Comparison of ENCODE assay signal across 14 cellular contexts in genomic region chr5:126837242-126837641, GRCh38.
A peak's percentile ranks its signal among the peaks of the same experiment; 100 is the strongest.
DNase-seq lines count a peak whose midpoint lies in the region; ATAC-seq, FAIRE-seq and TF ChIP-seq lines count a peak whose summit lies in the region.
"Had no signal": no experiment of that assay in that cellular context is flagged by ENCODE, and none has a peak within 500 bp of the region (broad histone marks: within the 10 kb centered on the region; RNA-seq: fewer than 3 reads in every experiment).

No MANE protein-coding gene starts in this region.

- H3K36me3 ChIP-seq in K562 (ENCODE audit: control insufficient read depth, insufficient read depth, low read length), result peaks cover 61% of the 10 kb centered on the region
- H3K36me3 ChIP-seq in neural progenitor cell, result peaks cover 29% of the 10 kb centered on the region

- H3K4me2 ChIP-seq in H9 (ENCODE audit: insufficient read depth, insufficient read length, low read length), result no peak overlapping the region
- H3K4me2 ChIP-seq in K562 (ENCODE audit: insufficient read depth, low read length), result no peak overlapping the region
- H3K4me2 ChIP-seq in neural progenitor cell, result no peak overlapping the region
- H3K4me2 ChIP-seq: BLaER1 treated with 17β-estradiol and CSF1 and Interleukin-3, amounts not matched to agents 10 nM and 100 nM had no signal

- no peak overlapping the region for H2BK12ac ChIP-seq in H9 (ENCODE audit: insufficient read length, low read depth, low read length)

- no peak overlapping the region for H3K14ac ChIP-seq in H9 (ENCODE audit: insufficient read depth, low read length)

- H2BK120ac ChIP-seq in H9 (ENCODE audit: low read depth, low read length, poor library complexity, severe bottlenecking), result no peak overlapping the region

- DNase-seq in H9, result no peak
- no peak for DNase-seq in K562 (ENCODE audit: extremely low read depth in 1 of 4, low spot score in 3 of 4)
- no peak for DNase-seq in mesothelial cell of epicardium (ENCODE audit: low spot score in 2 of 2, unreplicated experiment in 2 of 2)
- DNase-seq in neural progenitor cell (ENCODE audit: low spot score), result no peak
- DNase-seq in activated naive CD4-positive, alpha-beta T cell treated with anti-CD3 and anti-CD28 coated beads for 36 hours, result no peak
- DNase-seq: Calu3; CD8-positive, alpha-beta T cell; DMS79 treated with DMSO at 0.1 percent for 48 hours; GF-D8; GOT3 had no signal

- no peaks in the 10 kb centered on the region for H3K9me1 ChIP-seq in K562 (ENCODE audit: control insufficient read depth, insufficient read depth, low read length)

- peaks cover 16% of the 10 kb centered on the region for H3F3A ChIP-seq in neural progenitor cell (ENCODE audit: low read depth)

- intact Hi-C loops in K562 (cut with micrococcal nuclease), result no loop called here
- intact Hi-C loops in activated naive CD4-positive, alpha-beta T cell treated with anti-CD3 and anti-CD28 coated beads for 36 hours (cut with micrococcal nuclease), result no loop called here

- no CpG with 5 or more reads among the region's 4 CpGs for WGBS in H9 (ENCODE audit: extremely low coverage, insufficient read length, low lambda C conversion rate)
- 100% methylated on average over 4 of the region's 4 CpGs for WGBS in K562 (ENCODE audit: insufficient coverage, low coverage, missing lambda C conversion rate)

- no peak overlapping the region for H3K56ac ChIP-seq in H9 (ENCODE audit: insufficient read length, low read depth, low read length)

- CTCF ChIA-PET in K562 (lab: Yijun Ruan, JAX; ENCODE audit: low intra/inter-chr PET ratio), result interaction anchor here (2.0 to 2.7 kb wide), 2 partner anchors 476 to 656 kb away, joined by 14 to 16 read pairs; no protein-coding TSS in a partner anchor
- CTCF ChIA-PET in activated naive CD4-positive, alpha-beta T cell treated with anti-CD3 and anti-CD28 coated beads for 36 hours (lab: Charles Lee), result no interaction called here

- no peak for TF ChIP-seq EP300 in K562 (IDR thresholded peaks at IDR 0.05; ENCODE audit: low read length)

- TF ChIP-seq CTCF in H9 (conservative IDR thresholded peaks at IDR 0.05) (no peak), K562 (IDR thresholded peaks at IDR 0.05 in 2 of 3, conservative IDR thresholded peaks at IDR 0.05 in 1 of 3; ENCODE audit: insufficient read depth in 2 of 3, low read depth in 1 of 3, low read length in 3 of 3) (no peak), mesothelial cell of epicardium (IDR thresholded peaks at IDR 0.05; ENCODE audit: unreplicated experiment) (no peak), neural progenitor cell (IDR thresholded peaks at IDR 0.05) (no peak)

- TF ChIP-seq POLR2A in K562 (conservative IDR thresholded peaks at IDR 0.05), result no peak

- H3K27me3 Mint-ChIP-seq in H9 (ENCODE audit: low read depth), result no peaks in the 10 kb centered on the region
- H3K27me3 Mint-ChIP-seq in mesothelial cell of epicardium (ENCODE audit: low read depth), result peaks cover 13% of the 10 kb centered on the region
- peaks cover 5% of the 10 kb centered on the region for H3K27me3 Mint-ChIP-seq in neural progenitor cell (ENCODE audit: insufficient read depth, low read depth)
- H3K27me3 Mint-ChIP-seq in activated naive CD4-positive, alpha-beta T cell treated with anti-CD3 and anti-CD28 coated beads for 36 hours (ENCODE audit: low read depth), result no peaks in the 10 kb centered on the region
- H3K27me3 Mint-ChIP-seq: B cell had no signal

- H3K9ac ChIP-seq in H9 (ENCODE audit: extremely low read depth, insufficient read length, low read length) (no peak overlapping the region), K562 (ENCODE audit: insufficient read depth in 1 of 2, low read depth in 2 of 2, low read length in 2 of 2) (no peak overlapping the region), neural progenitor cell (no peak overlapping the region)
- H3K9ac ChIP-seq: BLaER1 treated with 17β-estradiol and CSF1 and Interleukin-3, amounts not matched to agents 10 nM and 100 nM had no signal

- H3T11ph ChIP-seq in H9 (ENCODE audit: low read length), result no peak overlapping the region

- in situ Hi-C loops in K562 (cut with MboI), result no loop called here

- TF ChIP-seq RAD21 in K562 (CRISPR knock-in tag; conservative IDR thresholded peaks at IDR 0.05 in 1 of 2, IDR thresholded peaks at IDR 0.05 in 1 of 2), result no peak

- H3K79me2 ChIP-seq in H9 (ENCODE audit: insufficient read depth, low read length) (no peaks in the 10 kb centered on the region), K562 (ENCODE audit: control insufficient read depth, insufficient read depth, low read length) (no peaks in the 10 kb centered on the region), neural progenitor cell (ENCODE audit: low read depth) (peaks cover 9% of the 10 kb centered on the region)

- H3K27me3 ChIP-seq in H9 (ENCODE audit: insufficient read depth, low read length) (no peaks in the 10 kb centered on the region), K562 (ENCODE audit: control insufficient read depth in 2 of 2, insufficient read depth in 2 of 2, low read length in 2 of 2) (no peaks in the 10 kb centered on the region), neural progenitor cell (peaks cover 3% of the 10 kb centered on the region)
- H3K27me3 ChIP-seq: BLaER1 treated with 17β-estradiol and CSF1 and Interleukin-3, amounts not matched to agents 10 nM and 100 nM had no signal

- no peak overlapping the region for H3K18ac ChIP-seq in H9 (ENCODE audit: insufficient read length, low read depth, low read length)

- no peak overlapping the region for H2BK20ac ChIP-seq in H9 (ENCODE audit: low read depth, low read length, poor library complexity, severe bottlenecking)

- H3K4me3 Mint-ChIP-seq in H9, result no peak overlapping the region
- no peak overlapping the region for H3K4me3 Mint-ChIP-seq in mesothelial cell of epicardium
- no peak overlapping the region for H3K4me3 Mint-ChIP-seq in neural progenitor cell
- H3K4me3 Mint-ChIP-seq in activated naive CD4-positive, alpha-beta T cell treated with anti-CD3 and anti-CD28 coated beads for 36 hours, result no peak overlapping the region
- H3K4me3 Mint-ChIP-seq: B cell; CD8-positive, alpha-beta T cell had no signal

- H2AFZ ChIP-seq in H9 (ENCODE audit: low read length) (no peak overlapping the region), K562 (ENCODE audit: low read depth, low read length) (no peak overlapping the region), neural progenitor cell (replicated peaks) (no peak overlapping the region)

- peaks cover 0 to 2% of the 10 kb centered on the region in 2 experiments; a peak in 1 of 5 replicates for H3K9me3 Mint-ChIP-seq in H9
- no peaks in the 10 kb centered on the region for H3K9me3 Mint-ChIP-seq in mesothelial cell of epicardium
- H3K9me3 Mint-ChIP-seq in neural progenitor cell, result no peaks in the 10 kb centered on the region
- H3K9me3 Mint-ChIP-seq in activated naive CD4-positive, alpha-beta T cell treated with anti-CD3 and anti-CD28 coated beads for 36 hours, result no peaks in the 10 kb centered on the region
- H3K9me3 Mint-ChIP-seq: CD8-positive, alpha-beta T cell had no signal

- no peak overlapping the region for H2BK15ac ChIP-seq in H9 (ENCODE audit: low read depth, low read length)

- ATAC-seq in K562 (0 out of 3 replicates have a peak, but pooled peaks have one; percentile 29), HG02610 (IDR thresholded peaks at IDR 0.05; ENCODE audit: unreplicated experiment) (no peak)
- ATAC-seq: CD8-positive, alpha-beta T cell had no signal

- no peaks in the 10 kb centered on the region for H3K4me1 ChIP-seq in H9 (ENCODE audit: insufficient read depth, low read length)
- no peaks in the 10 kb centered on the region; a peak in 1 of 5 replicates for H3K4me1 ChIP-seq in K562 (replicated peaks in 1 of 2; ENCODE audit: control insufficient read depth in 2 of 2, insufficient read depth in 2 of 2, low read length in 2 of 2)
- H3K4me1 ChIP-seq in neural progenitor cell, result peaks cover 14% of the 10 kb centered on the region
- H3K4me1 ChIP-seq: BLaER1 treated with 17β-estradiol and CSF1 and Interleukin-3, amounts not matched to agents 10 nM and 100 nM; HAP-1 had no signal

- H4K20me1 ChIP-seq in H9 (ENCODE audit: control insufficient read depth, insufficient read depth, insufficient read length), result no peaks in the 10 kb centered on the region
- no peaks in the 10 kb centered on the region for H4K20me1 ChIP-seq in K562 (replicated peaks; ENCODE audit: control insufficient read depth, insufficient read depth, low read length)
- peaks cover 32% of the 10 kb centered on the region for H4K20me1 ChIP-seq in neural progenitor cell (ENCODE audit: low read depth)

- no peak overlapping the region for H4K5ac ChIP-seq in H9 (ENCODE audit: insufficient read length, low read depth, low read length)

- H3K4me3 ChIP-seq in K562, result no peak overlapping the region
- H3K4me3 ChIP-seq in neural progenitor cell, result no peak overlapping the region
- H3K4me3 ChIP-seq: BLaER1 treated with 17β-estradiol and CSF1 and Interleukin-3, amounts not matched to agents 10 nM and 100 nM; HAP-1 had no signal

- H3K27ac ChIP-seq in H9 (ENCODE audit: insufficient read length, low read depth, low read length) (no peak overlapping the region), K562 (ENCODE audit: extremely low read depth, low read depth, low read length) (no peak overlapping the region), neural progenitor cell (no peak overlapping the region)
- H3K27ac ChIP-seq: BLaER1 treated with 17β-estradiol and CSF1 and Interleukin-3, amounts not matched to agents 10 nM and 100 nM had no signal

- H3K27ac Mint-ChIP-seq in H9 (peak overlapping the region in 2 of 3 experiments; percentile 12 to 99; a peak in 5 of 7 replicates), mesothelial cell of epicardium (peak overlapping the region; percentile 23), neural progenitor cell (no peak overlapping the region)
- no peak overlapping the region for H3K27ac Mint-ChIP-seq in activated naive CD4-positive, alpha-beta T cell treated with anti-CD3 and anti-CD28 coated beads for 36 hours
- H3K27ac Mint-ChIP-seq: B cell; CD8-positive, alpha-beta T cell had no signal

- no peak overlapping the region for H4K91ac ChIP-seq in H9 (ENCODE audit: insufficient read length, low read depth, low read length)

- POLR2A ChIA-PET in K562 (lab: Yijun Ruan, JAX), result interaction anchor here (1.3 kb wide), 1 partner anchor 11 kb away, joined by 3 read pairs; no protein-coding TSS in a partner anchor

- no peak overlapping the region for H3K4ac ChIP-seq in H9 (ENCODE audit: low read depth, low read length)

- H2AK5ac ChIP-seq in H9 (ENCODE audit: insufficient read length, low read length), result no peak overlapping the region

- H3K9me3 ChIP-seq in H9 (ENCODE audit: control insufficient read depth, low read depth, low read length), result no peaks in the 10 kb centered on the region
- H3K9me3 ChIP-seq in K562 (replicated peaks; ENCODE audit: control insufficient read depth, insufficient read depth, low read depth, low read length), result no peaks in the 10 kb centered on the region
- no peaks in the 10 kb centered on the region for H3K9me3 ChIP-seq in neural progenitor cell (ENCODE audit: low read depth)
- H3K9me3 ChIP-seq: BLaER1 treated with 17β-estradiol and CSF1 and Interleukin-3, amounts not matched to agents 10 nM and 100 nM; HAP-1 had no signal

- H3K36me3 Mint-ChIP-seq in H9 (ENCODE audit: insufficient read depth in 1 of 3, low read depth in 3 of 3), result peaks cover 37 to 78% (median 41%) of the 10 kb centered on the region in 3 experiments
- H3K36me3 Mint-ChIP-seq in mesothelial cell of epicardium, result peaks cover 29% of the 10 kb centered on the region
- H3K36me3 Mint-ChIP-seq in neural progenitor cell, result peaks cover 44% of the 10 kb centered on the region
- H3K36me3 Mint-ChIP-seq in activated naive CD4-positive, alpha-beta T cell treated with anti-CD3 and anti-CD28 coated beads for 36 hours (ENCODE audit: low read depth), result peaks cover 48% of the 10 kb centered on the region

- no peak for FAIRE-seq in K562 (lab: Jason Lieb, UNC)

- H3K4me1 Mint-ChIP-seq in H9 (peaks cover 50 to 53% of the 10 kb centered on the region in 2 experiments), mesothelial cell of epicardium (peaks cover 33% of the 10 kb centered on the region), neural progenitor cell (no peaks in the 10 kb centered on the region)
- H3K4me1 Mint-ChIP-seq in activated naive CD4-positive, alpha-beta T cell treated with anti-CD3 and anti-CD28 coated beads for 36 hours (ENCODE audit: low read depth), result no peaks in the 10 kb centered on the region
- H3K4me1 Mint-ChIP-seq: B cell had no signal

- H2BK5ac ChIP-seq in H9 (ENCODE audit: insufficient read length, low read length), result no peak overlapping the region

- BruUV-seq in K562 (replicated peaks; lab: Mats Ljungman, UMichigan), result no TSS peak

- no peak overlapping the region for H3K23ac ChIP-seq in H9 (ENCODE audit: insufficient read length, low read depth, low read length)

- no peaks in the 10 kb centered on the region for H3K79me1 ChIP-seq in H9 (ENCODE audit: insufficient read depth, low read depth, low read length, poor library complexity, severe bottlenecking)

- no peak overlapping the region for H4K8ac ChIP-seq in H9 (replicated peaks; ENCODE audit: insufficient read length, low read depth, low read length)

- H3K23me2 ChIP-seq in H9 (ENCODE audit: insufficient read length, low read depth, low read length, poor library complexity, severe bottlenecking), result no peaks in the 10 kb centered on the region

Comparison
In these comparisons a context has a peak if more than half of its experiments do, and no peak if none do; other contexts are left out.
1. H3K27ac Mint-ChIP-seq: peak in H9 (2 of 3) and mesothelial cell of epicardium (single experiment); none in neural progenitor cell (single experiment) and activated naive CD4-positive, alpha-beta T cell treated with anti-CD3 and anti-CD28 coated beads for 36 hours (single experiment).